In the genomic region with DNA sequence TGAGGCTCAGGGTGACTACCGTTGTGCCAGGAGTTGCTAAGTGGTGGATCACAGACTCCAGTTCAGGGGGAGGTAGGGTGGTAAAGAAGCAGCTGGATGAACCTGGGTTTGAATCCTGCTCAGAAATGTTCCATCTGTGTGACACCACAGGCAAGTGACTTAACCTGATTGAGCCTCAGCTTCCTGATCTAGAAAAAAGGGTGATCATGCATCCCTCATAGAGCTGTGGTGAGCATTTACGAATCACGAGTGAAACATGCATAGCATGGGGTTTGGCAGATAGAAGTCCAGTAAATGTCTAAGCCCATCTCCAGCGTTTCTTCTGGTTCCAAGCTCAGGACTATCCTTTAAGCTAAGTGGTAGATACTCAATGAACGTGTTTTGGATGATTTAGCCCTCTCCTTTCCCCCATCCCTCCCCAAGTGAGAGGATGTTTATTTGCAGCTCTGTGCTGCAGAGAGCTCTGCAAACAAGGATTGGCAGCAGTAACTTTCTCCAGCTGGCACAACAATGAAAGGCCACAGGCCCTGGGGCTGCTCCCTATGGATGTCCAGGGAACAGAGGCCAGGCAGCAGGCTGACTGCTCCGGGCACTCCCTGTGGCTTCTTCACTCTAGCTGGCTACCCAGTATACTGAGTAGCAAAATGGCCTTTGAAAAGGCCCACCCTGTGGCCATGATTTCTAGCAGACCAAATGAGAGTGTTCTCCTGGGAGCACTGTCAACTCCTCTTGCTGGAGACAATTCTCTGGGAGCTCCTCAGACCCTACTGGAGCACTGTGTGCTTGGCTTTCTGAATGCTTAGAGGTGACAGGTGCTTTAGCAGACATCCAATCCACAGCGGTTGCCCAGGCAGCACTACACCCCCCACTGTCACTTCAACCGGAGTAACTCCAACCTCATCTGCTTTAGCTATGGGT, we compare ENCODE assay signal across 9 cellular contexts. TPM values are rescaled to one million over a fixed set of nuclear protein-coding genes. Genes with fewer than 3 reads are reported as not detected.
A peak's percentile ranks its signal among the peaks of the same experiment; 100 is the strongest.
DNase-seq lines count a peak whose midpoint lies in the region; ATAC-seq and TF ChIP-seq lines count a peak whose summit lies in the region.
"Had no signal": no experiment of that assay in that cellular context is flagged by ENCODE, and none has a peak within 500 bp of the region (broad histone marks: within the 10 kb centered on the region; RNA-seq: fewer than 3 reads in every experiment).

No MANE protein-coding gene starts in this region.

- peaks cover 0 to 42% (median 11%) of the 10 kb centered on the region in 6 donors for H3K4me1 ChIP-seq in spleen
- peaks cover 10% of the 10 kb centered on the region for H3K4me1 ChIP-seq in CD8-positive, alpha-beta memory T cell (ENCODE audit: insufficient read depth, low read length)

- H3K27me3 ChIP-seq in spleen (replicated peaks in 1 of 7), result no peaks in the 10 kb centered on the region
- H3K27me3 ChIP-seq in CD8-positive, alpha-beta memory T cell (ENCODE audit: insufficient read depth, low read length, poor library complexity, severe bottlenecking), result no peaks in the 10 kb centered on the region

- H3K27ac ChIP-seq in spleen, result peak overlapping the region in 7 of 8 donors; percentile 33 to 88 (median 65)
- no peak overlapping the region for H3K27ac ChIP-seq in CD8-positive, alpha-beta memory T cell (ENCODE audit: low read depth, low read length)

- peaks cover 23% of the 10 kb centered on the region for H3K4me1 Mint-ChIP-seq in activated CD4-positive, alpha-beta T cell treated with anti-CD3 and anti-CD28 coated beads for 36 hours
- peaks cover 58% of the 10 kb centered on the region for H3K4me1 Mint-ChIP-seq in endothelial cell (ENCODE audit: unreplicated experiment)
- H3K4me1 Mint-ChIP-seq in CD8-positive, alpha-beta memory T cell, result peaks cover 9 to 16% (median 15%) of the 10 kb centered on the region in 3 donors

- peak overlapping the region in 1 of 8 donors; percentile 29 for H3K4me3 ChIP-seq in spleen
- H3K4me3 ChIP-seq in CD8-positive, alpha-beta memory T cell (ENCODE audit: low read length), result no peak overlapping the region

- peaks cover 0 to 15% (median 0%) of the 10 kb centered on the region in 6 donors for H3K36me3 ChIP-seq in spleen
- H3K36me3 ChIP-seq in CD8-positive, alpha-beta memory T cell (ENCODE audit: insufficient read depth, low read length), result no peaks in the 10 kb centered on the region

- no peaks in the 10 kb centered on the region for H3K36me3 Mint-ChIP-seq in activated CD4-positive, alpha-beta T cell treated with anti-CD3 and anti-CD28 coated beads for 36 hours (ENCODE audit: low read depth)
- H3K36me3 Mint-ChIP-seq in endothelial cell (ENCODE audit: low read depth, unreplicated experiment), result peaks cover 4% of the 10 kb centered on the region
- peaks cover 0 to 1% (median 0%) of the 10 kb centered on the region in 3 donors for H3K36me3 Mint-ChIP-seq in CD8-positive, alpha-beta memory T cell

- H3K27me3 Mint-ChIP-seq in activated CD4-positive, alpha-beta T cell treated with anti-CD3 and anti-CD28 coated beads for 36 hours, result no peaks in the 10 kb centered on the region
- H3K27me3 Mint-ChIP-seq in endothelial cell (ENCODE audit: unreplicated experiment), result peaks cover 9% of the 10 kb centered on the region
- no peaks in the 10 kb centered on the region for H3K27me3 Mint-ChIP-seq in CD8-positive, alpha-beta memory T cell

- ATAC-seq in activated CD4-positive, alpha-beta T cell treated with anti-CD3 and anti-CD28 coated beads for 36 hours, result peak; percentile 30

- peak overlapping the region; percentile 79 for H3K27ac Mint-ChIP-seq in activated CD4-positive, alpha-beta T cell treated with anti-CD3 and anti-CD28 coated beads for 36 hours
- H3K27ac Mint-ChIP-seq in endothelial cell (ENCODE audit: unreplicated experiment), result peak overlapping the region; percentile 93
- peak overlapping the region in 4 of 8 donors; percentile 6 to 64 (median 30) for H3K27ac Mint-ChIP-seq in CD8-positive, alpha-beta memory T cell

- POLR2A ChIA-PET in activated CD4-positive, alpha-beta T cell treated with anti-CD3 and anti-CD28 coated beads for 36 hours (lab: Charles Lee), result no interaction called here
- POLR2A ChIA-PET in CD8-positive, alpha-beta memory T cell (lab: Charles Lee), result no interaction called here

- TF ChIP-seq CTCF in endothelial cell (IDR thresholded peaks at IDR 0.05; ENCODE audit: unreplicated experiment) (no peak), spleen (IDR thresholded peaks at IDR 0.05 in 8 of 11, conservative IDR thresholded peaks at IDR 0.05 in 3 of 11) (no peak)

- DNase-seq in activated CD4-positive, alpha-beta T cell treated with anti-CD3 and anti-CD28 coated beads for 36 hours, result no peak
- DNase-seq in activated CD4-positive, alpha-beta T cell treated with anti-CD3 and anti-CD28 coated beads, Interleukin-2, amount 50 U/mL, for 48 hours, result no peak
- DNase-seq in NCI-H510A treated with DMSO at 0.1 percent for 48 hours (lab: John Stamatoyannopoulos, UW), result peak; percentile 97
- DNase-seq in endothelial cell (ENCODE audit: low spot score), result no peak
- no peak for DNase-seq in spleen
- DNase-seq in dedifferentiated amniotic fluid mesenchymal stem cell (ENCODE audit: extremely low spot score), result no peak
- no peak for DNase-seq in NCI-H1436 (lab: John Stamatoyannopoulos, UW)
- no peak for DNase-seq in CD8-positive, alpha-beta memory T cell

- no peaks in the 10 kb centered on the region for H3K9me3 ChIP-seq in spleen
- no peaks in the 10 kb centered on the region for H3K9me3 ChIP-seq in CD8-positive, alpha-beta memory T cell (ENCODE audit: low read length)

- no peaks in the 10 kb centered on the region for H3K9me3 Mint-ChIP-seq in activated CD4-positive, alpha-beta T cell treated with anti-CD3 and anti-CD28 coated beads for 36 hours (ENCODE audit: low read depth)
- no peaks in the 10 kb centered on the region for H3K9me3 Mint-ChIP-seq in endothelial cell (ENCODE audit: unreplicated experiment)
- no peaks in the 10 kb centered on the region for H3K9me3 Mint-ChIP-seq in CD8-positive, alpha-beta memory T cell

- CTCF ChIA-PET in activated CD4-positive, alpha-beta T cell treated with anti-CD3 and anti-CD28 coated beads for 36 hours (lab: Charles Lee), result interaction anchor here (1.3 to 2.6 kb wide), 2 partner anchors 25 to 30 kb away, joined by 5 to 12 read pairs; no protein-coding TSS in a partner anchor
- CTCF ChIA-PET in CD8-positive, alpha-beta memory T cell (lab: Charles Lee), result no interaction called here

- 86 to 94% (median 86%) methylated on average over 8 of the region's 8 CpGs for WGBS in spleen, 5 donors

- H3K4me3 Mint-ChIP-seq in activated CD4-positive, alpha-beta T cell treated with anti-CD3 and anti-CD28 coated beads for 36 hours, result no peak overlapping the region
- no peak overlapping the region for H3K4me3 Mint-ChIP-seq in endothelial cell (ENCODE audit: unreplicated experiment)
- no peak overlapping the region for H3K4me3 Mint-ChIP-seq in CD8-positive, alpha-beta memory T cell

- TF ChIP-seq POLR2A in spleen (IDR thresholded peaks at IDR 0.05), result no peak

- intact Hi-C loops in activated CD4-positive, alpha-beta T cell treated with anti-CD3 and anti-CD28 coated beads for 36 hours (cut with DNase I, micrococcal nuclease), result no loop called here
- intact Hi-C loops in spleen (cut with DNase I; ENCODE audit: low total_unique reads), result no loop called here

RNA-seq across cellular contexts. Expression of a gene that starts 21.3 kb away (rescaled TPM):
- total RNA-seq in activated CD4-positive, alpha-beta T cell treated with anti-CD3 and anti-CD28 coated beads for 36 hours, result not detected
- total RNA-seq in endothelial cell (ENCODE audit: unreplicated experiment) (8.3 TPM), spleen (10 to 100 TPM in 4 of 7 donors, 1 to 10 TPM in 3; 7.2 to 19.3 (median 13.3) TPM)
- polyA plus RNA-seq in spleen, result 1 to 10 TPM; 1.7 to 7.0 (median 5.4) TPM
- not detected for total RNA-seq in CD8-positive, alpha-beta memory T cell
- not detected for polyA plus RNA-seq in CD8-positive, alpha-beta memory T cell
- total RNA-seq: fibroblast of lung had no signal
- polyA plus RNA-seq: fibroblast of lung had no signal
